ENCODE assay signal across 12 cellular contexts in genomic region chr10:122441961-122442360, GRCh38. TPM values are rescaled to one million over a fixed set of nuclear protein-coding genes. Genes with fewer than 3 reads are reported as not detected.
DNase-seq lines count a peak whose midpoint lies in the region; ATAC-seq, FAIRE-seq and TF ChIP-seq lines count a peak whose summit lies in the region.
"Had no signal": no experiment of that assay in that cellular context is flagged by ENCODE, and none has a peak within 500 bp of the region (broad histone marks: within the 10 kb centered on the region; RNA-seq: fewer than 3 reads in every experiment).

No MANE protein-coding gene starts in this region.

- H3K27me3 ChIP-seq in PC-3 (ENCODE audit: low read length) = no peaks in the 10 kb centered on the region
- no peaks in the 10 kb centered on the region for H3K27me3 ChIP-seq in endothelial cell of umbilical vein (ENCODE audit: control insufficient read depth in 2 of 2, insufficient read depth in 2 of 2, low read length in 2 of 2)
- H3K27me3 ChIP-seq in testis = no peaks in the 10 kb centered on the region
- H3K27me3 ChIP-seq: BLaER1 treated with 17β-estradiol and CSF1 and Interleukin-3, amounts not matched to agents 10 nM and 100 nM had no signal

- intact Hi-C loops in PC-3 (cut with micrococcal nuclease) = no loop called here
- intact Hi-C loops in endothelial cell of umbilical vein (cut with micrococcal nuclease) = loop anchor here (2.0 kb wide), 1 partner anchor 123 kb away; no protein-coding TSS in a partner anchor
- intact Hi-C loops in testis (cut with DNase I; ENCODE audit: low total_unique reads) = no loop called here

- no peaks in the 10 kb centered on the region for H4K20me1 ChIP-seq in PC-3 (ENCODE audit: low read length)
- H4K20me1 ChIP-seq in endothelial cell of umbilical vein (replicated peaks; ENCODE audit: control insufficient read depth, extremely low read depth, insufficient read depth, low read length) = no peaks in the 10 kb centered on the region
- H4K20me1 ChIP-seq: BLaER1 treated with 17β-estradiol and CSF1 and Interleukin-3, amounts not matched to agents 10 nM and 100 nM had no signal

- no peaks in the 10 kb centered on the region for H3K9me2 ChIP-seq in PC-3 (replicated peaks; ENCODE audit: low read length)

- H3K79me2 ChIP-seq in PC-3 (ENCODE audit: low read length) = no peaks in the 10 kb centered on the region
- no peaks in the 10 kb centered on the region for H3K79me2 ChIP-seq in endothelial cell of umbilical vein (ENCODE audit: control insufficient read depth, insufficient read depth, low read length)

- no peaks in the 10 kb centered on the region for H3F3A ChIP-seq in PC-3 (ENCODE audit: low read length, unreplicated experiment)

- no peak for TF ChIP-seq CTCF in PC-3 (conservative IDR thresholded peaks at IDR 0.05; ENCODE audit: low read depth, low read length)
- TF ChIP-seq CTCF in endothelial cell of umbilical vein (IDR thresholded peaks at IDR 0.05; ENCODE audit: extremely low read depth in 1 of 2, insufficient read depth in 1 of 2, low read depth in 1 of 2, low read length in 2 of 2) = no peak
- no peak for TF ChIP-seq CTCF in neural crest cell (conservative IDR thresholded peaks at IDR 0.05)
- TF ChIP-seq CTCF in testis (IDR thresholded peaks at IDR 0.05) = no peak

- no TSS peak for BruUV-seq in PC-3 (replicated peaks; lab: Mats Ljungman, UMichigan)
- no TSS peak for BruUV-seq in endothelial cell of umbilical vein (replicated peaks; lab: Mats Ljungman, UMichigan)

- H3K27ac Mint-ChIP-seq in neural crest cell (ENCODE audit: unreplicated experiment) = peak overlapping the region; percentile 75

- peaks cover 8% of the 10 kb centered on the region for H3K4me1 ChIP-seq in PC-3 (ENCODE audit: insufficient read depth, low read length)
- H3K4me1 ChIP-seq in endothelial cell of umbilical vein (ENCODE audit: control insufficient read depth, extremely low read depth, insufficient read depth, low read length) = peaks cover 6% of the 10 kb centered on the region
- H3K4me1 ChIP-seq in testis = no peaks in the 10 kb centered on the region

- dilution Hi-C loops in endothelial cell of umbilical vein (cut with MboI; ENCODE audit: extremely low pct_ligation_motif_present, low sequenced_read_pairs) = loop anchor here (25.0 kb wide), 1 partner anchor 155 kb away; no protein-coding TSS in a partner anchor

- ATAC-seq in PC-3 (peak; percentile 92), GM19452 (IDR thresholded peaks at IDR 0.05; ENCODE audit: unreplicated experiment) (no peak), GM18517 (IDR thresholded peaks at IDR 0.05; ENCODE audit: unreplicated experiment) (no peak)

- H3K4me3 Mint-ChIP-seq in neural crest cell = no peak overlapping the region

- H2AFZ ChIP-seq in PC-3 (ENCODE audit: low read length) = peak overlapping the region; percentile 47; the same call in 1 of the 2 replicates
- H2AFZ ChIP-seq in endothelial cell of umbilical vein (ENCODE audit: low read depth, low read length) = peak overlapping the region; percentile 17

- POLR2A ChIA-PET in PC-3 (lab: Charles Lee; ENCODE audit: unreplicated experiment) = no interaction called here
- POLR2A ChIA-PET in endothelial cell of umbilical vein (lab: Charles Lee) = no interaction called here

- H3K4me2 ChIP-seq in PC-3 (ENCODE audit: low read length) (peak overlapping the region; percentile 41; the same call in 1 of the 2 replicates), endothelial cell of umbilical vein (ENCODE audit: insufficient read depth, low read length) (no peak overlapping the region)
- H3K4me2 ChIP-seq: BLaER1 treated with 17β-estradiol and CSF1 and Interleukin-3, amounts not matched to agents 10 nM and 100 nM had no signal

- WGBS in testis, 2 donors = 67 to 84% methylated on average over 7 of the region's 7 CpGs

- peak; percentile 83 for FAIRE-seq in endothelial cell of umbilical vein (lab: Jason Lieb, UNC)

- H3K27me3 Mint-ChIP-seq in neural crest cell (ENCODE audit: low read depth) = no peaks in the 10 kb centered on the region

- H3K36me3 ChIP-seq in PC-3 (ENCODE audit: low read depth, low read length) (no peaks in the 10 kb centered on the region), endothelial cell of umbilical vein (ENCODE audit: control insufficient read depth in 2 of 2, extremely low read depth in 1 of 2, insufficient read depth in 2 of 2, low read length in 2 of 2) (peaks cover 0 to 2% of the 10 kb centered on the region in 2 experiments), testis (ENCODE audit: low read depth, missing control alignments) (no peaks in the 10 kb centered on the region)
- H3K36me3 ChIP-seq: BLaER1 treated with 17β-estradiol and CSF1 and Interleukin-3, amounts not matched to agents 10 nM and 100 nM had no signal

- TF ChIP-seq POLR2A in endothelial cell of umbilical vein (IDR thresholded peaks at IDR 0.05; ENCODE audit: low read depth, low read length) (no peak), testis (IDR thresholded peaks at IDR 0.05) (no peak)

- H3K9ac ChIP-seq in PC-3 (ENCODE audit: low read length) (no peak overlapping the region), endothelial cell of umbilical vein (replicated peaks; ENCODE audit: extremely low read depth, insufficient read depth, low read length) (no peak overlapping the region)
- H3K9ac ChIP-seq: BLaER1 treated with 17β-estradiol and CSF1 and Interleukin-3, amounts not matched to agents 10 nM and 100 nM had no signal

- peaks cover 10% of the 10 kb centered on the region for H3K4me1 Mint-ChIP-seq in neural crest cell

- DNase-seq in DMS53 treated with DMSO at 0.1 percent for 48 hours (lab: John Stamatoyannopoulos, UW; ENCODE audit: unreplicated experiment) (peak; percentile 33), PC-3 (peak; percentile 58), endothelial cell of umbilical vein (ENCODE audit: low read depth, low spot score) (peak; percentile 58), neural crest cell (ENCODE audit: low read depth, low spot score) (peak; percentile 20), superior temporal gyrus (ENCODE audit: extremely low spot score) (no peak), testis (no peak)
- DNase-seq: amygdala, NCI-H2171 treated with DMSO at 0.1 percent for 48 hours had no signal

- CTCF ChIA-PET in PC-3 (lab: Charles Lee) (interaction anchor here (0.8 to 1.0 kb wide), 2 partner anchors 124 to 143 kb away, joined by 3 to 9 read pairs; no protein-coding TSS in a partner anchor), endothelial cell of umbilical vein (lab: Charles Lee) (interaction anchor here (0.8 to 1.9 kb wide), 7 partner anchors 8 to 174 kb away, joined by 3 to 12 read pairs (median 6); no protein-coding TSS in a partner anchor)

- H3K9me3 ChIP-seq in PC-3 (ENCODE audit: low read length) (no peaks in the 10 kb centered on the region), endothelial cell of umbilical vein (replicated peaks; ENCODE audit: control insufficient read depth, insufficient read depth, low read length) (no peaks in the 10 kb centered on the region), testis (no peaks in the 10 kb centered on the region)

- H3K4me3 ChIP-seq in PC-3 (ENCODE audit: low read length) = no peak overlapping the region
- no peak overlapping the region for H3K4me3 ChIP-seq in endothelial cell of umbilical vein (replicated peaks in 1 of 3; ENCODE audit: insufficient read depth in 1 of 3, low read depth in 1 of 3, low read length in 3 of 3)
- no peak overlapping the region for H3K4me3 ChIP-seq in testis
- H3K4me3 ChIP-seq: BLaER1 treated with 17β-estradiol and CSF1 and Interleukin-3, amounts not matched to agents 10 nM and 100 nM had no signal

- H3K27ac ChIP-seq in PC-3 (ENCODE audit: low read length) (no peak overlapping the region), endothelial cell of umbilical vein (ENCODE audit: insufficient read depth, low read depth, low read length) (no peak overlapping the region), testis (no peak overlapping the region)
- H3K27ac ChIP-seq: BLaER1 treated with 17β-estradiol and CSF1 and Interleukin-3, amounts not matched to agents 10 nM and 100 nM had no signal

- H3K36me3 Mint-ChIP-seq in neural crest cell (ENCODE audit: low read depth) = peaks cover 14% of the 10 kb centered on the region

- H3K9me3 Mint-ChIP-seq in neural crest cell = peaks cover 8% of the 10 kb centered on the region

- H3K9me1 ChIP-seq in endothelial cell of umbilical vein (replicated peaks; ENCODE audit: control insufficient read depth, extremely low read depth, insufficient read depth, low read length) = no peaks in the 10 kb centered on the region

TF ChIP-seq in endothelial cell of umbilical vein, 7 proteins besides CTCF, POLR2A, EP300 and RAD21:
- peak; percentile 40 for TF ChIP-seq JUN (IDR thresholded peaks at IDR 0.05; ENCODE audit: borderline replicate concordance, insufficient read depth, insufficient read length, low read depth)
- TF ChIP-seq FOS (IDR thresholded peaks at IDR 0.05; ENCODE audit: borderline replicate concordance, insufficient read depth, low read length) = peak; percentile 69
- no peak for TF ChIP-seq POLR2AphosphoS5 (IDR thresholded peaks at IDR 0.05; ENCODE audit: insufficient read depth, low read depth, low read length)

RNA-seq across cellular contexts. Expression of gene ARMS2, which starts 12.5 kb away (rescaled TPM):
- total RNA-seq in PC-3 (2014; rRNA removed) = not detected in 2 replicates
- not detected in 2 replicates for total RNA-seq in endothelial cell of umbilical vein
- not detected in 2 replicates for polyA plus RNA-seq in endothelial cell of umbilical vein
- polyA plus RNA-seq in endothelial cell of umbilical vein (2011; cell fraction: cytosol; rRNA removed) = not detected in 2 replicates
- polyA plus RNA-seq in endothelial cell of umbilical vein (2011; cell fraction: nucleus; rRNA removed) = not detected in 2 replicates
- not detected in 2 replicates for polyA plus RNA-seq in endothelial cell of umbilical vein (2012)
- polyA minus RNA-seq in endothelial cell of umbilical vein = 0.63 TPM in 1 of 2 replicates, not detected in the other
- polyA minus RNA-seq in endothelial cell of umbilical vein (2011; cell fraction: cytosol; rRNA and poly(A)+ RNA removed) = not detected
- not detected in 2 replicates for polyA minus RNA-seq in endothelial cell of umbilical vein (2011; cell fraction: nucleus; rRNA and poly(A)+ RNA removed)
- total RNA-seq in neural crest cell = not detected in 2 replicates
- total RNA-seq in testis = 1 to 10 TPM in 1 of 2 donors, not detected in 1; 1.4 TPM
- polyA plus RNA-seq in testis (ENCODE audit: insufficient read depth, low read depth, low replicate concordance) = 2.3 TPM
- polyA plus RNA-seq: neural cell had no signal

RNA-seq across cellular contexts. Expression of gene HTRA1, which starts 19.4 kb away (rescaled TPM):
- total RNA-seq in PC-3 (2014; rRNA removed) (18.6 and 21.3 TPM in 2 replicates), endothelial cell of umbilical vein (192 and 255 TPM in 2 replicates), neural crest cell (8.2 and 9.0 TPM in 2 replicates), testis (10 to 100 TPM; 21.3 to 27.3 TPM)
- polyA plus RNA-seq in endothelial cell of umbilical vein (270 and 309 TPM in 2 replicates), testis (ENCODE audit: insufficient read depth, low read depth, low replicate concordance) (105 TPM)
- polyA plus RNA-seq in endothelial cell of umbilical vein (2011; cell fraction: cytosol; rRNA removed) = 255 and 265 TPM in 2 replicates
- polyA plus RNA-seq in endothelial cell of umbilical vein (2011; cell fraction: nucleus; rRNA removed) = 148 TPM in 2 replicates
- 177 and 200 TPM in 2 replicates for polyA plus RNA-seq in endothelial cell of umbilical vein (2012)
- polyA minus RNA-seq in endothelial cell of umbilical vein = 97.3 and 139 TPM in 2 replicates
- polyA minus RNA-seq in endothelial cell of umbilical vein (2011; cell fraction: cytosol; rRNA and poly(A)+ RNA removed) = 16.6 TPM
- polyA minus RNA-seq in endothelial cell of umbilical vein (2011; cell fraction: nucleus; rRNA and poly(A)+ RNA removed) = 27.5 and 29.2 TPM in 2 replicates

Comparison
In these comparisons a context has a peak if more than half of its experiments do, and no peak if none do; other contexts are left out.
1. DNase-seq: peak in DMS53 treated with DMSO at 0.1 percent for 48 hours (single experiment), PC-3 (single experiment), endothelial cell of umbilical vein (single experiment) and neural crest cell (single experiment); none in superior temporal gyrus (single experiment) and testis (single experiment).